Comparison of ENCODE assay signal across 13 cellular contexts in genomic region chr7:46139079-46139478, GRCh38.
DNase-seq lines count a peak whose midpoint lies in the region; ATAC-seq, FAIRE-seq and TF ChIP-seq lines count a peak whose summit lies in the region.
"Had no signal": no experiment of that assay in that cellular context is flagged by ENCODE, and none has a peak within 500 bp of the region (broad histone marks: within the 10 kb centered on the region; RNA-seq: fewer than 3 reads in every experiment).

No MANE protein-coding gene starts in this region.

- H3K27me3 ChIP-seq in hepatocyte: no peaks in the 10 kb centered on the region
- H3K27me3 ChIP-seq: uterus had no signal

- H3K4me2 ChIP-seq in hepatocyte: no peak overlapping the region

- H3K9me3 ChIP-seq in hepatocyte (ENCODE audit: low read depth): no peaks in the 10 kb centered on the region
- H3K9me3 ChIP-seq: uterus had no signal

- no peak for TF ChIP-seq CTCF in hepatocyte (IDR thresholded peaks at IDR 0.05; ENCODE audit: poor library complexity)

- H3K79me2 ChIP-seq in hepatocyte: no peaks in the 10 kb centered on the region

- no peak overlapping the region for H3K27ac ChIP-seq in hepatocyte
- H3K27ac ChIP-seq: uterus, VCaP had no signal

- ATAC-seq in GM21786 (IDR thresholded peaks at IDR 0.05; ENCODE audit: unreplicated experiment) (peak; percentile 91), HG03521 (IDR thresholded peaks at IDR 0.05; ENCODE audit: unreplicated experiment) (no peak), HG02981 (IDR thresholded peaks at IDR 0.05; ENCODE audit: unreplicated experiment) (no peak), GM21723 (IDR thresholded peaks at IDR 0.05; ENCODE audit: unreplicated experiment) (no peak)

- DNase-seq in Daoy (ENCODE audit: low read depth) (peak; percentile 65), RCC 7860 (ENCODE audit: low spot score) (peak; percentile 89), hepatocyte (ENCODE audit: low spot score) (peak; percentile 37), GM19238 (ENCODE audit: insufficient read length, low spot score) (no peak)
- DNase-seq: NCI-H524, nephron progenitor cell, uterus had no signal

- peak; percentile 89 for FAIRE-seq in RCC 7860 (lab: Jason Lieb, UNC)
- FAIRE-seq: frontal cortex had no signal

- no peaks in the 10 kb centered on the region for H4K20me1 ChIP-seq in hepatocyte (ENCODE audit: insufficient read depth, poor library complexity, severe bottlenecking)

- no peak overlapping the region for H2AFZ ChIP-seq in hepatocyte

- no peak overlapping the region for H3K4me3 ChIP-seq in hepatocyte
- H3K4me3 ChIP-seq: uterus had no signal

- no peaks in the 10 kb centered on the region for H3K36me3 ChIP-seq in hepatocyte (replicated peaks; ENCODE audit: insufficient read depth, low read depth)
- H3K36me3 ChIP-seq: uterus had no signal

- no peaks in the 10 kb centered on the region for H3K4me1 ChIP-seq in hepatocyte (ENCODE audit: insufficient read depth)
- H3K4me1 ChIP-seq: uterus had no signal

- no peaks in the 10 kb centered on the region for H3K9me2 ChIP-seq in hepatocyte (replicated peaks; ENCODE audit: insufficient read depth)
